ENCODE assay signal across 8 cellular contexts in the genomic region with DNA sequence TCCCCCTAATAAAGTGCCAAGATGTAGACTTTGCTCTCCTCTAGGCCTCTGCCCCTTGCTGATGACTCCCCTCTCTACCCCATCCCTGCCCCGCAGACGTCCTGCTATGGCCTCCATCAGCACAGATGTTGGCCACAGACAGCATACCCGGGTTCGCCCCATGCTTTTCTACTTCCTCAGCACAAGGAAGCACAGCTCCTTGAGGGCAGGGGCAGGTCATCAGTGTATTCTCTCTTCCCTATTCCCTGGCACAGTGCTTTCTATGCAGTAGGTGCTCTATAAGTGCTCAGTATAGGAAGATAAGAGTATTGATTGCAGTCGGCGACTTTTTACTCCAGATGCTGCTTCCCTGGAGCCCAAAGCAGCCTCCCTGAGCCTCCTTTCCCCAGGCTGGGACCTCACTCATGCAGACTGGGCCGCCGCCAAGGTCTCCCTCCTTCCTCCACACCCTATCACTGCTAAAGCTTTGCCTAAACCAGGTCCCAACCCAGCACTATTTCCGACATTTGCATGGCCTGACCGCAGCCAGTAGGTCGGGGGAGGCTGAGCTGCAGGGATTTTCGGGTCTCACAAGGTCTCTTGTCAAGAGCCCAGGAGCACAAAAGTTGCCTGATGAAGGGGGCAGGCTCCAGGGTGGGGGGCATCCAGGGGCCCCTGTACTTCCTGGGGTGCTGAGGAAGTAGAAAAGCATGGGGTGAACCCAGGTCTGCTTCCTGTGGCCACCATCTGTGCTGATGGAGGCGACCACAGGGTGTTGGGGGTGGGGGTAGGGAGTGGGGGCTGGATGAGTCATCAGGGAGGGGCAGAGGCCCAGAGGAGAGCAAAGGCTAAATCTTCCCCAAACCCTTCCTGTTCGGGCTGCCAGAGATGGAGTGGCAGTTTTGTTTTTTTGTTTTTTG. TPM values are rescaled to one million over a fixed set of nuclear protein-coding genes. Genes with fewer than 3 reads are reported as not detected.
DNase-seq lines count a peak whose midpoint lies in the region; ATAC-seq and TF ChIP-seq lines count a peak whose summit lies in the region.

No MANE protein-coding gene starts in this region.

- no peaks in the 10 kb centered on the region for H3K4me1 ChIP-seq in endodermal cell (ENCODE audit: control insufficient read depth, insufficient read depth, low read length)
- H3K4me1 ChIP-seq in mammary epithelial cell (ENCODE audit: insufficient read depth, low read length): peaks cover 9% of the 10 kb centered on the region

- no peaks in the 10 kb centered on the region for H3K9me3 Mint-ChIP-seq in endodermal cell

- H3K9me3 ChIP-seq in endodermal cell (ENCODE audit: control insufficient read depth, low read length): no peaks in the 10 kb centered on the region
- H3K9me3 ChIP-seq in mammary epithelial cell (replicated peaks; ENCODE audit: insufficient read depth, low read length): no peaks in the 10 kb centered on the region

- WGBS in endodermal cell (ENCODE audit: insufficient coverage in 1 of 2, insufficient read length in 1 of 2), 2 experiments: 65 to 77% methylated on average over 8 to 14 of the region's 14 CpGs
- 92% methylated on average over 13 of the region's 14 CpGs for WGBS in mammary epithelial cell (ENCODE audit: low coverage, missing lambda C conversion rate)

- peaks cover 3% of the 10 kb centered on the region for H3K4me1 Mint-ChIP-seq in endodermal cell

- H3K36me3 ChIP-seq in endodermal cell (ENCODE audit: control insufficient read depth, insufficient read depth, low read length) (no peaks in the 10 kb centered on the region), mammary epithelial cell (ENCODE audit: insufficient read depth, low read length) (no peaks in the 10 kb centered on the region)

- peak overlapping the region; percentile 59 for H3K27ac Mint-ChIP-seq in endodermal cell

- ATAC-seq in GM21423 (IDR thresholded peaks at IDR 0.05; ENCODE audit: unreplicated experiment): peak; percentile 75

- no peaks in the 10 kb centered on the region for H3K36me3 Mint-ChIP-seq in endodermal cell (ENCODE audit: low read depth)

- H4K20me1 ChIP-seq in mammary epithelial cell (ENCODE audit: insufficient read depth, low read length): no peaks in the 10 kb centered on the region

- H3K27ac ChIP-seq in HL-60 (replicated peaks): peak overlapping the region; percentile 87
- no peak overlapping the region for H3K27ac ChIP-seq in endodermal cell (ENCODE audit: low read depth, low read length)
- H3K27ac ChIP-seq in mammary epithelial cell (ENCODE audit: insufficient read depth, low read depth, low read length): no peak overlapping the region

- peaks cover 5% of the 10 kb centered on the region for H3K27me3 Mint-ChIP-seq in endodermal cell (ENCODE audit: insufficient read depth)

- intact Hi-C loops in mammary epithelial cell (cut with micrococcal nuclease): no loop called here

- no peak overlapping the region for H3K4me2 ChIP-seq in mammary epithelial cell (ENCODE audit: insufficient read depth, low read depth, low read length)

- DNase-seq in CMK (ENCODE audit: low read depth): peak; percentile 65
- peak; percentile 93 to 94 for DNase-seq in HL-60 (ENCODE audit: low read depth in 1 of 2, low spot score in 1 of 2)
- DNase-seq in activated CD4-positive, CD25-positive, alpha-beta regulatory T cell treated with anti-CD3 and anti-CD28 coated beads, Interleukin-2, amount 50 U/mL, for 16 hours (ENCODE audit: low read depth, low spot score): peak; percentile 25
- DNase-seq in endodermal cell: peak; percentile 81
- DNase-seq in stimulated activated CD4-positive, alpha-beta T cell treated with anti-CD3 and anti-CD28 coated beads, TNF-alpha, amount 100 ng/mL, for 1 hour (ENCODE audit: low read depth in 3 of 3, low spot score in 1 of 3): peak in 2 of 3 donors; percentile 30 to 41
- no peak for DNase-seq in HT-29 (ENCODE audit: low spot score)
- no peak for DNase-seq in mammary epithelial cell

- H3K9ac ChIP-seq in endodermal cell (ENCODE audit: extremely low read depth, low read length, poor library complexity, severe bottlenecking): no peak overlapping the region
- H3K9ac ChIP-seq in mammary epithelial cell (ENCODE audit: insufficient read depth, low read length): no peak overlapping the region

- H3K4me3 ChIP-seq in HL-60 (replicated peaks; ENCODE audit: insufficient read depth, low read length) (peak overlapping the region; percentile 12; the same call in 1 of the 2 replicates), endodermal cell (ENCODE audit: low read length) (no peak overlapping the region), mammary epithelial cell (replicated peaks in 1 of 3; ENCODE audit: insufficient read depth in 1 of 3, low read depth in 2 of 3, low read length in 3 of 3) (no peak overlapping the region)

- in situ Hi-C loops in mammary epithelial cell (cut with MboI; ENCODE audit: low sequenced_read_pairs in 2 of 2): no loop called here

- no peaks in the 10 kb centered on the region for H3K79me2 ChIP-seq in mammary epithelial cell (ENCODE audit: insufficient read depth, low read length)

- dilution Hi-C loops in mammary epithelial cell (cut with HindIII; ENCODE audit: low sequenced_read_pairs): loop anchor here (10.0 kb wide), 1 partner anchor 56 kb away; no protein-coding TSS in a partner anchor

- H3K4me3 Mint-ChIP-seq in endodermal cell: no peak overlapping the region

- no peak overlapping the region for H2AFZ ChIP-seq in mammary epithelial cell (ENCODE audit: low read depth, low read length)

- CTCF ChIA-PET in mammary epithelial cell (lab: Charles Lee; ENCODE audit: low non-redundant PET): no interaction called here

- no peak for TF ChIP-seq CTCF in HL-60 (IDR thresholded peaks at IDR 0.05; ENCODE audit: insufficient read depth, low read length)
- no peak for TF ChIP-seq CTCF in endodermal cell (conservative IDR thresholded peaks at IDR 0.05)
- no peak for TF ChIP-seq CTCF in mammary epithelial cell (conservative IDR thresholded peaks at IDR 0.05 in 1 of 2, IDR thresholded peaks at IDR 0.05 in 1 of 2; ENCODE audit: extremely low read depth in 1 of 2, insufficient read depth in 1 of 2, low read depth in 1 of 2, low read length in 2 of 2)

- no TSS peak for BruUV-seq in mammary epithelial cell (replicated peaks; lab: Mats Ljungman, UMichigan)

- H3K27me3 ChIP-seq in HL-60 (ENCODE audit: insufficient read depth, poor library complexity, severe bottlenecking) (no peaks in the 10 kb centered on the region), endodermal cell (ENCODE audit: control insufficient read depth, insufficient read depth, low read length, poor library complexity, severe bottlenecking) (no peaks in the 10 kb centered on the region), mammary epithelial cell (ENCODE audit: insufficient read depth, low read length) (peaks cover 3% of the 10 kb centered on the region)

RNA-seq across cellular contexts. Expression of gene CALHM3, which starts 8.0 kb away (rescaled TPM):
- total RNA-seq in endodermal cell (not detected), mammary epithelial cell (not detected)
- polyA plus RNA-seq in endodermal cell (2013, experiment 1 of 2): not detected
- polyA plus RNA-seq in endodermal cell (2013, experiment 2 of 2): not detected
- not detected in 2 replicates for total RNA-seq in HT-29 (2014; rRNA removed; shearing (Covaris generic))
- polyA plus RNA-seq in mammary epithelial cell: not detected
- not detected for polyA minus RNA-seq in mammary epithelial cell

RNA-seq across cellular contexts. Expression of gene CALHM1, which starts 12.3 kb away (rescaled TPM):
- not detected for total RNA-seq in endodermal cell
- polyA plus RNA-seq in endodermal cell (2013, experiment 1 of 2): not detected
- 0.08 TPM for polyA plus RNA-seq in endodermal cell (2013, experiment 2 of 2)
- total RNA-seq in HT-29 (2014; rRNA removed; shearing (Covaris generic)): not detected in 2 replicates
- not detected for total RNA-seq in mammary epithelial cell
- polyA plus RNA-seq in mammary epithelial cell: not detected
- not detected for polyA minus RNA-seq in mammary epithelial cell

RNA-seq across cellular contexts. Expression of gene CALHM2, which starts 18.8 kb away (rescaled TPM):
- total RNA-seq in endodermal cell (1 to 10 TPM; 1.0 to 3.1 TPM), mammary epithelial cell (1 to 10 TPM; 3.2 to 4.8 TPM)
- 2.2 TPM for polyA plus RNA-seq in endodermal cell (2013, experiment 1 of 2)
- 2.5 TPM for polyA plus RNA-seq in endodermal cell (2013, experiment 2 of 2)
- 3.0 and 3.3 TPM in 2 replicates for total RNA-seq in HT-29 (2014; rRNA removed; shearing (Covaris generic))
- polyA plus RNA-seq in mammary epithelial cell: 7.9 TPM
- polyA minus RNA-seq in mammary epithelial cell: 5.7 TPM

RNA-seq across cellular contexts. Expression of gene NEURL1, which starts 22.5 kb away (rescaled TPM):
- total RNA-seq in endodermal cell (under 1 TPM; 0.37 to 0.38 TPM), mammary epithelial cell (1 to 10 TPM in 1 of 2 donors, under 1 TPM in 1; 0.50 to 1.1 TPM)
- polyA plus RNA-seq in endodermal cell (2013, experiment 1 of 2): 1.6 TPM
- 1.2 TPM for polyA plus RNA-seq in endodermal cell (2013, experiment 2 of 2)
- 5.4 and 7.2 TPM in 2 replicates for total RNA-seq in HT-29 (2014; rRNA removed; shearing (Covaris generic))
- 0.10 TPM for polyA plus RNA-seq in mammary epithelial cell
- not detected for polyA minus RNA-seq in mammary epithelial cell

Comparison
In these comparisons a context has a peak if more than half of its experiments do, and no peak if none do; other contexts are left out.
1. DNase-seq: peak in CMK (single experiment), HL-60 (2 of 2), activated CD4-positive, CD25-positive, alpha-beta regulatory T cell treated with anti-CD3 and anti-CD28 coated beads, Interleukin-2, amount 50 U/mL, for 16 hours (single experiment), endodermal cell (single experiment) and stimulated activated CD4-positive, alpha-beta T cell treated with anti-CD3 and anti-CD28 coated beads, TNF-alpha, amount 100 ng/mL, for 1 hour (2 of 3); none in HT-29 (single experiment) and mammary epithelial cell (single experiment).